Comparison of ENCODE assay signal across 18 cellular contexts in the genomic region with DNA sequence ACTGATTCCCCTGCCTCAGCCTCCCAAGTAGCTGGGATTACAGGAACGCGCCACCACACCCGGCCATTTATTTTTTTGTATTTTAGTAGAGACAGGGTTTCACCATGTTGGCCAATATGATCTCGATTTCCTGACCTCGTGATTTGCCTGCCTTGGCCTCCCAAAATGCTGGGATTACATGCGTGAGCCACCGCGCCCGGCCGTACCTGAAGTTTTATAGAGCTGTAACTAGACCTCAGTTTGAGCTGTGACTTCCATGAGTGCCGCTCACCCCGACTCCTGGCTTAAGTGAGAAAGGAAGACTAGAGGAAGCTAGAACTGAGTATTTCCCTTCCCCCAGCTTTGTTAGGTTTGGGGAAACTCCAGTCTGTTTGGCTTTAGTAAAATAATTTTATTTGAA.
DNase-seq lines count a peak whose midpoint lies in the region; ATAC-seq and TF ChIP-seq lines count a peak whose summit lies in the region.
"Had no signal": no experiment of that assay in that cellular context is flagged by ENCODE, and none has a peak within 500 bp of the region (broad histone marks: within the 10 kb centered on the region; RNA-seq: fewer than 3 reads in every experiment).

No MANE protein-coding gene starts in this region.

- TF ChIP-seq POLR2A in heart left ventricle (IDR thresholded peaks at IDR 0.05), result no peak
- TF ChIP-seq POLR2A in testis (IDR thresholded peaks at IDR 0.05), result no peak

- H3K36me3 ChIP-seq in heart left ventricle (no peaks in the 10 kb centered on the region), PC-9 (ENCODE audit: low read depth) (no peaks in the 10 kb centered on the region), lower lobe of right lung (no peaks in the 10 kb centered on the region), testis (ENCODE audit: low read depth, missing control alignments) (no peaks in the 10 kb centered on the region), hepatocyte (replicated peaks; ENCODE audit: insufficient read depth, low read depth) (no peaks in the 10 kb centered on the region)
- H3K36me3 ChIP-seq: BLaER1 had no signal

- no peak for ATAC-seq in Right ventricle myocardium inferior
- ATAC-seq in heart left ventricle, result no peak
- no peak for ATAC-seq in lower lobe of right lung
- ATAC-seq: CD8-positive, alpha-beta T cell had no signal

- H3F3A ChIP-seq in PC-9 (ENCODE audit: insufficient read depth, low read depth), result no peaks in the 10 kb centered on the region

- no TSS peak for BruUV-seq in PC-9 (replicated peaks; lab: Mats Ljungman, UMichigan)

- peaks cover 0 to 5% (median 0%) of the 10 kb centered on the region in 12 donors for H3K9me3 ChIP-seq in heart left ventricle
- H3K9me3 ChIP-seq in PC-9 (ENCODE audit: insufficient read depth, low read depth), result no peaks in the 10 kb centered on the region
- H3K9me3 ChIP-seq in lower lobe of right lung, result no peaks in the 10 kb centered on the region
- H3K9me3 ChIP-seq in testis, result no peaks in the 10 kb centered on the region
- H3K9me3 ChIP-seq in hepatocyte (ENCODE audit: low read depth), result no peaks in the 10 kb centered on the region
- H3K9me3 ChIP-seq: BLaER1, Caco-2 had no signal

- no peaks in the 10 kb centered on the region for H4K20me1 ChIP-seq in PC-9 (ENCODE audit: insufficient read depth)
- H4K20me1 ChIP-seq in hepatocyte (ENCODE audit: insufficient read depth, poor library complexity, severe bottlenecking), result no peaks in the 10 kb centered on the region
- H4K20me1 ChIP-seq: BLaER1 had no signal

- H3K79me2 ChIP-seq in PC-9 (ENCODE audit: low read depth), result no peaks in the 10 kb centered on the region
- no peaks in the 10 kb centered on the region for H3K79me2 ChIP-seq in hepatocyte

- H3K4me3 ChIP-seq in heart left ventricle (no peak overlapping the region), PC-9 (no peak overlapping the region), lower lobe of right lung (no peak overlapping the region), testis (peak overlapping the region in 1 of 2 donors; percentile 16), hepatocyte (no peak overlapping the region)
- H3K4me3 ChIP-seq: BLaER1 had no signal

- intact Hi-C loops in Right ventricle myocardium inferior (cut with DNase I), result no loop called here
- intact Hi-C loops in heart left ventricle (cut with DNase I), result no loop called here
- intact Hi-C loops in PC-9 (cut with micrococcal nuclease; ENCODE audit: unreplicated experiment), result no loop called here
- intact Hi-C loops in lower lobe of right lung (cut with DNase I), result no loop called here
- intact Hi-C loops in testis (cut with DNase I; ENCODE audit: low total_unique reads), result no loop called here

- H3K27ac ChIP-seq in heart left ventricle (no peak overlapping the region), PC-9 (no peak overlapping the region), lower lobe of right lung (no peak overlapping the region), testis (no peak overlapping the region), hepatocyte (no peak overlapping the region)
- H3K27ac ChIP-seq: 22Rv1, BLaER1, C4-2B had no signal

- no peaks in the 10 kb centered on the region for H3K4me1 ChIP-seq in heart left ventricle
- peaks cover 10% of the 10 kb centered on the region for H3K4me1 ChIP-seq in PC-9 (replicated peaks; ENCODE audit: insufficient read depth)
- H3K4me1 ChIP-seq in lower lobe of right lung, result no peaks in the 10 kb centered on the region
- no peaks in the 10 kb centered on the region for H3K4me1 ChIP-seq in testis
- H3K4me1 ChIP-seq in hepatocyte (ENCODE audit: insufficient read depth), result peaks cover 5% of the 10 kb centered on the region
- H3K4me1 ChIP-seq: BLaER1, Caco-2 had no signal

- POLR2A ChIA-PET in PC-9 (lab: Charles Lee; ENCODE audit: unreplicated experiment), result no interaction called here

- no peak overlapping the region for H3K4me2 ChIP-seq in PC-9
- H3K4me2 ChIP-seq in hepatocyte, result no peak overlapping the region
- H3K4me2 ChIP-seq: BLaER1 had no signal

- H3K9me2 ChIP-seq in PC-9 (ENCODE audit: insufficient read depth) (no peaks in the 10 kb centered on the region; the same call in 1 of the 2 replicates), hepatocyte (replicated peaks; ENCODE audit: insufficient read depth) (no peaks in the 10 kb centered on the region)

- H2AFZ ChIP-seq in PC-9, result 0 out of 2 replicates have a peak overlapping the region, but pooled peaks have one; percentile 16
- no peak overlapping the region for H2AFZ ChIP-seq in hepatocyte

- peak; percentile 22 for DNase-seq in Right ventricle myocardium inferior (ENCODE audit: missing footprints)
- no peak for DNase-seq in heart left ventricle
- DNase-seq in PC-9, result no peak
- peak; percentile 22 for DNase-seq in lower lobe of right lung
- peak; percentile 15 for DNase-seq in testis
- no peak for DNase-seq in hepatocyte (ENCODE audit: low spot score)
- no peak for DNase-seq in T-helper 1 cell
- DNase-seq: Caco-2; CD4-positive, CD25-positive, alpha-beta regulatory T cell; CD8-positive, alpha-beta T cell; DMS153; DND-41; GOT3; H7; HCEC 1CT had no signal

- CTCF ChIA-PET in PC-9 (lab: Charles Lee), result no interaction called here

- TF ChIP-seq CTCF in heart left ventricle (IDR thresholded peaks at IDR 0.05), result no peak
- no peak for TF ChIP-seq CTCF in PC-9 (conservative IDR thresholded peaks at IDR 0.05)
- TF ChIP-seq CTCF in lower lobe of right lung (IDR thresholded peaks at IDR 0.05), result no peak
- no peak for TF ChIP-seq CTCF in testis (IDR thresholded peaks at IDR 0.05)
- no peak for TF ChIP-seq CTCF in hepatocyte (IDR thresholded peaks at IDR 0.05; ENCODE audit: poor library complexity)

- 90 to 95% (median 94%) methylated on average over 12 of the region's 12 CpGs for WGBS in heart left ventricle, 4 donors
- WGBS in testis, 2 donors, result 69 to 73% methylated on average over 12 of the region's 12 CpGs
- WGBS in hepatocyte (ENCODE audit: low lambda C conversion rate, missing lambda C conversion rate), result 94% methylated on average over 12 of the region's 12 CpGs

- H3K27me3 ChIP-seq in heart left ventricle (no peaks in the 10 kb centered on the region), PC-9 (ENCODE audit: insufficient read depth, low read depth) (no peaks in the 10 kb centered on the region), lower lobe of right lung (ENCODE audit: low read depth) (no peaks in the 10 kb centered on the region), testis (no peaks in the 10 kb centered on the region), hepatocyte (no peaks in the 10 kb centered on the region)
- H3K27me3 ChIP-seq: BLaER1 had no signal

Comparison
In these comparisons a context has a peak if more than half of its experiments do, and no peak if none do; other contexts are left out.
1. DNase-seq: peak in Right ventricle myocardium inferior (single experiment), lower lobe of right lung (single experiment) and testis (single experiment); none in heart left ventricle (0 of 5), PC-9 (0 of 2), hepatocyte (single experiment) and T-helper 1 cell (0 of 5).